35 cellular contexts compared by ENCODE assay signal in the genomic region with DNA sequence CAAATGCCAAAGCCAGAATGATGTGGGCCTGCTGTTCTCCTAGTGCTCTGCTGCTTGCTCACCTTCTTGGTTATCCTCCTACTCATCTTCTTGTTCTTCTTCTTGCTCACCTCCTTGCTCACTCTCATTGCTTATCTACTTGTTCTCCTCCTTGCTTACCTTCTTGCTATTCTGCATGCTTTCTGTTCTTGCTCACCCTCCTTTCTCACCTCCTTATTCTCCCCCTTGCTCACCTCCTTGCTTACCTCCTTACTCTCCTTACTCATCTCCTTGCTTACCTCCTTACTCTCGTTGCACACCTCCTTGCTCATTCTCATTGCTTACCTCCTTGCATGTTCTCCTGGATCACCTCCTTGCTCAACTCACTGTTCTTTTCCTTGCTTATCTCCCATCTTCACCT. TPM values are rescaled to one million over a fixed set of nuclear protein-coding genes. Genes with fewer than 3 reads are reported as not detected.
"Had no signal": no experiment of that assay in that cellular context is flagged by ENCODE, and none has a peak within 500 bp of the region (broad histone marks: within the 10 kb centered on the region; RNA-seq: fewer than 3 reads in every experiment).

Gene OR14I1, minus strand, starts transcription at position 53 of the 400 bp plus-strand sequence.

- H3K4me1 Mint-ChIP-seq: activated naive CD4-positive, alpha-beta T cell treated with anti-CD3 and anti-CD28 coated beads, Interleukin-2, amount 50 U/mL, for 24 hours; activated naive CD8-positive, alpha-beta T cell treated with anti-CD3 and anti-CD28 coated beads for 36 hours; activated naive CD8-positive, alpha-beta T cell treated with anti-CD3 and anti-CD28 coated beads, Interleukin-2, amount 50 U/mL, for 24 hours had no signal

- DNase-seq: activated B cell treated with CpG ODN at 0.5 μM for 24 hours; activated CD4-positive, alpha-beta T cell treated with anti-CD3 and anti-CD28 coated beads for 48 hours; activated CD4-positive, alpha-beta T cell treated with anti-CD3 and anti-CD28 coated beads, Interleukin-2, amount 50 U/mL, for 1 hour; activated CD4-positive, alpha-beta T cell treated with anti-CD3 and anti-CD28 coated beads, Interleukin-2, amount 50 U/mL, for 48 hours; activated CD8-positive, alpha-beta memory T cell treated with anti-CD3 and anti-CD28 coated beads for 24 hours; activated CD8-positive, alpha-beta T cell treated with anti-CD3 and anti-CD28 coated beads for 36 hours; activated effector memory CD4-positive, alpha-beta T cell treated with anti-CD3 and anti-CD28 coated beads, Interleukin-2, amount 50 U/mL, for 16 hours; activated naive CD4-positive, alpha-beta T cell treated with anti-CD3 and anti-CD28 coated beads for 36 hours; activated naive CD8-positive, alpha-beta T cell treated with anti-CD3 and anti-CD28 coated beads for 36 hours; activated naive CD8-positive, alpha-beta T cell treated with anti-CD3 and anti-CD28 coated beads, Interleukin-2, amount 50 U/mL, for 24 hours; activated T-cell treated with anti-CD3 and anti-CD28 coated beads, Interleukin-2, amount 50 U/mL, for 4 hours; adrenal gland; amygdala; aorta; body of pancreas; caudate nucleus; cortex of kidney; dermis blood vessel endothelial cell; effector CD4-positive, alpha-beta T cell; effector memory CD8-positive, alpha-beta T cell; erythroblast; foreskin keratinocyte; T-helper 1 cell; T-helper 17 cell; T1000; WERI-Rb-1 had no signal

- H3K27ac Mint-ChIP-seq: activated B cell treated with CpG ODN at 0.5 μM for 24 hours; activated CD8-positive, alpha-beta T cell treated with anti-CD3 and anti-CD28 coated beads for 36 hours; activated naive CD4-positive, alpha-beta T cell treated with anti-CD3 and anti-CD28 coated beads for 36 hours; activated naive CD4-positive, alpha-beta T cell treated with anti-CD3 and anti-CD28 coated beads, Interleukin-2, amount 50 U/mL, for 24 hours; activated naive CD8-positive, alpha-beta T cell treated with anti-CD3 and anti-CD28 coated beads for 36 hours; activated naive CD8-positive, alpha-beta T cell treated with anti-CD3 and anti-CD28 coated beads, Interleukin-2, amount 50 U/mL, for 24 hours; activated T-helper 2 cell treated with anti-CD3 and anti-CD28 coated beads, Interferon-gamma antibody, Interleukin-2, Interleukin-4, amounts not matched to agents 10 μg/mL and 5 μg/mL and 100 μg/mL, durations not matched to agents 14 hours and 24 hours and 36 hours; effector memory CD8-positive, alpha-beta T cell; T-helper 17 cell; T-helper 2 cell treated with Interferon-gamma antibody and Interleukin-4, amounts not matched to agents 5 μg/mL and 100 μg/mL, for 36 hours had no signal

- H3K36me3 ChIP-seq: adrenal gland, esophagus muscularis mucosa, gastroesophageal sphincter, WERI-Rb-1 had no signal

- FAIRE-seq: colon had no signal

- H3K9me3 Mint-ChIP-seq: activated B cell treated with CpG ODN at 0.5 μM for 24 hours; activated CD8-positive, alpha-beta T cell treated with anti-CD3 and anti-CD28 coated beads for 36 hours; activated naive CD4-positive, alpha-beta T cell treated with anti-CD3 and anti-CD28 coated beads for 36 hours; activated naive CD4-positive, alpha-beta T cell treated with anti-CD3 and anti-CD28 coated beads, Interleukin-2, amount 50 U/mL, for 24 hours; activated naive CD8-positive, alpha-beta T cell treated with anti-CD3 and anti-CD28 coated beads for 36 hours; activated naive CD8-positive, alpha-beta T cell treated with anti-CD3 and anti-CD28 coated beads, Interleukin-2, amount 50 U/mL, for 24 hours; activated T-cell treated with anti-CD3 and anti-CD28 coated beads, Interleukin-2, amount 50 U/mL, for 4 hours; activated T-helper 2 cell treated with anti-CD3 and anti-CD28 coated beads, Interferon-gamma antibody, Interleukin-2, Interleukin-4, amounts not matched to agents 10 μg/mL and 5 μg/mL and 100 μg/mL, durations not matched to agents 14 hours and 24 hours and 36 hours; effector memory CD8-positive, alpha-beta T cell; T-helper 2 cell treated with Interferon-gamma antibody and Interleukin-4, amounts not matched to agents 5 μg/mL and 100 μg/mL, for 36 hours had no signal

- ATAC-seq: activated CD4-positive, CD25-positive, alpha-beta regulatory T cell treated with anti-CD3 and anti-CD28 coated beads, Interleukin-2, amount 50 U/mL, for 24 hours; activated CD8-positive, alpha-beta T cell treated with anti-CD3 and anti-CD28 coated beads for 36 hours; activated naive CD8-positive, alpha-beta T cell treated with anti-CD3 and anti-CD28 coated beads, Interleukin-2, amount 50 U/mL, for 24 hours; activated T-cell treated with anti-CD3 and anti-CD28 coated beads, Interleukin-2, amount 50 U/mL, for 4 hours; body of pancreas; effector memory CD8-positive, alpha-beta T cell; foreskin keratinocyte; gastroesophageal sphincter; T-helper 17 cell had no signal

- H3K4me1 ChIP-seq: adrenal gland, body of pancreas, esophagus muscularis mucosa, foreskin keratinocyte, gastroesophageal sphincter had no signal

- H3K27me3 ChIP-seq: adrenal gland, body of pancreas, esophagus muscularis mucosa, foreskin keratinocyte, gastroesophageal sphincter had no signal

- H3K27me3 Mint-ChIP-seq: activated B cell treated with CpG ODN at 0.5 μM for 24 hours; activated naive CD4-positive, alpha-beta T cell treated with anti-CD3 and anti-CD28 coated beads, Interleukin-2, amount 50 U/mL, for 24 hours; activated naive CD8-positive, alpha-beta T cell treated with anti-CD3 and anti-CD28 coated beads for 36 hours had no signal

- H3K9me3 ChIP-seq: adrenal gland, body of pancreas, esophagus muscularis mucosa, gastroesophageal sphincter had no signal

- H3K27ac ChIP-seq: adrenal gland, body of pancreas, esophagus muscularis mucosa, foreskin keratinocyte, gastroesophageal sphincter, WERI-Rb-1 had no signal

- H3K4me3 ChIP-seq: adrenal gland, body of pancreas, esophagus muscularis mucosa, gastroesophageal sphincter had no signal

- H3K4me3 Mint-ChIP-seq: activated B cell treated with CpG ODN at 0.5 μM for 24 hours; activated CD8-positive, alpha-beta T cell treated with anti-CD3 and anti-CD28 coated beads for 36 hours; activated naive CD4-positive, alpha-beta T cell treated with anti-CD3 and anti-CD28 coated beads for 36 hours; activated naive CD4-positive, alpha-beta T cell treated with anti-CD3 and anti-CD28 coated beads, Interleukin-2, amount 50 U/mL, for 24 hours; activated naive CD8-positive, alpha-beta T cell treated with anti-CD3 and anti-CD28 coated beads for 36 hours; activated naive CD8-positive, alpha-beta T cell treated with anti-CD3 and anti-CD28 coated beads, Interleukin-2, amount 50 U/mL, for 24 hours; activated T-cell treated with anti-CD3 and anti-CD28 coated beads, Interleukin-2, amount 50 U/mL, for 4 hours; effector memory CD8-positive, alpha-beta T cell; T-helper 17 cell; T-helper 2 cell treated with Interferon-gamma antibody and Interleukin-4, amounts not matched to agents 5 μg/mL and 100 μg/mL, for 36 hours had no signal

RNA-seq across cellular contexts. Expression of gene OR14I1, which starts in this region (rescaled TPM):
- total RNA-seq: activated B cell treated with CpG ODN at 0.5 μM for 24 hours; activated CD8-positive, alpha-beta T cell treated with anti-CD3 and anti-CD28 coated beads for 36 hours; activated naive CD4-positive, alpha-beta T cell treated with anti-CD3 and anti-CD28 coated beads for 36 hours; activated naive CD8-positive, alpha-beta T cell treated with anti-CD3 and anti-CD28 coated beads for 36 hours; activated T-cell treated with anti-CD3 and anti-CD28 coated beads, Interleukin-2, amount 50 U/mL, for 4 hours; activated T-helper 2 cell treated with anti-CD3 and anti-CD28 coated beads, Interferon-gamma antibody, Interleukin-2, Interleukin-4, amounts not matched to agents 10 μg/mL and 5 μg/mL and 100 μg/mL, durations not matched to agents 14 hours and 24 hours and 36 hours; adrenal gland; aorta; body of pancreas; chondrocyte; dermis blood vessel endothelial cell; esophagus muscularis mucosa; foreskin keratinocyte; gastroesophageal sphincter; glomerular endothelial cell; T-helper 17 cell had no signal
- polyA plus RNA-seq: adrenal gland, aorta, foreskin keratinocyte had no signal
